In the genomic region with DNA sequence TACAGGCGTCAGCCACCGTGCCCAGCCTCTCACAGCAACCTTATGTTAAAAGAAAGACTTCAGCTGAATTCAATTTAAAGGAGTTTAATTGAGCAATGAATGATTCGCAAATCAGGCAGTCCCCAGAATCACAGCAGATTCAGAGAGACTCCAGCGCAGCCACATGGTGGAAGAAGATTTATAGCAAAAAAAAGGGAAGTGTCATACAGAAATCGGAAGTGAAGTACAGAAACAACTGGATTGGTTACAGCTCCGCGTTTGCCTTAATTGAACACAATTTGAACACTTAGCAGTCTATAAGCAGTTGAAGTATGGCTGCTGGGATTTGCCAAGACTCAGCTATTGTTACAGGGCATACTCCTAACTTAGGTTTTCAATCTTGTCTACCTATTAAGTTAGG, we compare ENCODE assay signal across 29 cellular contexts. TPM values are rescaled to one million over a fixed set of nuclear protein-coding genes. Genes with fewer than 3 reads are reported as not detected.
"Had no signal": no experiment of that assay in that cellular context is flagged by ENCODE, and none has a peak within 500 bp of the region (broad histone marks: within the 10 kb centered on the region; RNA-seq: fewer than 3 reads in every experiment).

No MANE protein-coding gene starts in this region.

- DNase-seq: activated CD4-positive, alpha-beta T cell treated with anti-CD3 and anti-CD28 coated beads for 48 hours; activated CD4-positive, alpha-beta T cell treated with anti-CD3 and anti-CD28 coated beads, Interleukin-2, amount 50 U/mL, for 48 hours; activated CD8-positive, alpha-beta memory T cell treated with anti-CD3 and anti-CD28 coated beads for 24 hours; activated effector memory CD4-positive, alpha-beta T cell treated with Interleukin-2 at 50 U/mL for 16 hours; activated naive CD4-positive, alpha-beta T cell treated with Interleukin-2 at 50 U/mL for 16 hours; anterior cingulate cortex; endodermal cell; foreskin fibroblast; heart left ventricle; midbrain; naive thymus-derived CD4-positive, alpha-beta T cell; pancreas; retina; stimulated activated CD4-positive, alpha-beta T cell treated with anti-CD3 and anti-CD28 coated beads, Interleukin-4, amount 100 ng/mL, for 24 hours; stimulated activated naive CD8-positive, alpha-beta T cell treated with anti-CD3 and anti-CD28 coated beads, Interleukin-15, amount 100 ng/mL, for 72 hours; substantia nigra; thyroid gland; upper lobe of left lung; WERI-Rb-1 had no signal

- FAIRE-seq: bronchial epithelial cell, pancreas, TTC549 had no signal

- H3K9me3 ChIP-seq: heart left ventricle, pancreas, prostate gland, thyroid gland, upper lobe of left lung had no signal

- H3K4me1 ChIP-seq: heart left ventricle, pancreas, prostate gland, thyroid gland, upper lobe of left lung had no signal

- H3K36me3 ChIP-seq: heart left ventricle, pancreas, prostate gland, thyroid gland, upper lobe of left lung, WERI-Rb-1 had no signal

- H3K27ac ChIP-seq: heart left ventricle, pancreas, prostate gland, skin epidermis, thyroid gland, upper lobe of left lung, WERI-Rb-1 had no signal

- H3K27me3 ChIP-seq: thyroid gland, upper lobe of left lung had no signal

- ATAC-seq: activated CD4-positive, CD25-positive, alpha-beta regulatory T cell treated with anti-CD3 and anti-CD28 coated beads, Interleukin-2, amount 50 U/mL, for 24 hours; esophagus mucosa; heart left ventricle; naive thymus-derived CD4-positive, alpha-beta T cell; pancreas; sciatic nerve; stimulated activated memory B cell treated with anti-CD40 and anti-IgM and Interleukin-4, amounts not matched to agents 10 μg/mL and 1 μg/mL and 100 μg/mL, for 72 hours; stimulated activated naive CD8-positive, alpha-beta T cell treated with anti-CD3 and anti-CD28 coated beads, Interleukin-15, amount 100 ng/mL, for 72 hours had no signal

- H3K4me3 ChIP-seq: heart left ventricle, pancreas, prostate gland, skin epidermis, thyroid gland, upper lobe of left lung had no signal

RNA-seq across cellular contexts. Expression of a gene that starts 19.8 kb away (rescaled TPM):
- total RNA-seq: bronchial epithelial cell, esophagus mucosa, heart left ventricle, lower leg skin, pancreas, sciatic nerve, thyroid gland, upper lobe of left lung had no signal
- polyA plus RNA-seq: adipose tissue; heart left ventricle; naive thymus-derived CD4-positive, alpha-beta T cell had no signal
